2 cellular contexts compared by ENCODE assay signal in the genomic region with DNA sequence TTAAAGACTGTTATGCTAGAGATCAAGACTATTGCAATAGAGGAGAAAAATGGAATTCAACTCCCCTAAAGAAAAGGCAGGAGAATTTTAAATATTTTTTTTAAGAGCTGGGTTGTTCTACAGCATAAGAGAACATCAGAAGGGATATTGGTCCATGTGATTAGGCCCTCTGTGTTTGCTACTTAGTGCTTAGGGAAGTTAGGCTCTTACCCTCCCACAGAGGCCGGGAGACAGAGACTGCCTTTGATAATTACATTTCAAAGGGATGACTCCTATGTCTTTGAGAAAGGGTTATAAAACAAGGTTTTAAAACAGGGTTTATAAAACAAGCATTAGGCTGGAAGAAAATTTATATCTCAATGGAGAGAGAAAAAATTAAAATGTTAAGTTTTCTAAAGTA.
TF ChIP-seq lines count a peak whose summit lies in the region.

No MANE protein-coding gene starts in this region.

TF ChIP-seq in GM23338, 12 proteins besides CTCF, POLR2A, EP300 and RAD21 (continued from another document):
- TF ChIP-seq ZNF462 (CRISPR knock-in tag; IDR thresholded peaks at IDR 0.05) (no peak), EZH2phosphoT487 (IDR thresholded peaks at IDR 0.05; ENCODE audit: unreplicated experiment) (no peak), JUNB (IDR thresholded peaks at IDR 0.05; ENCODE audit: unreplicated experiment) (no peak), CREB1 (CRISPR knock-in tag; IDR thresholded peaks at IDR 0.05; ENCODE audit: low read depth) (no peak), EZH2 (IDR thresholded peaks at IDR 0.05; ENCODE audit: low read depth, unreplicated experiment) (no peak), ZNF331 (CRISPR knock-in tag; IDR thresholded peaks at IDR 0.05; ENCODE audit: low read depth) (no peak), POLR2AphosphoS5 (IDR thresholded peaks at IDR 0.05; ENCODE audit: low read depth) (no peak)
- TF ChIP-seq, protein P1, sequence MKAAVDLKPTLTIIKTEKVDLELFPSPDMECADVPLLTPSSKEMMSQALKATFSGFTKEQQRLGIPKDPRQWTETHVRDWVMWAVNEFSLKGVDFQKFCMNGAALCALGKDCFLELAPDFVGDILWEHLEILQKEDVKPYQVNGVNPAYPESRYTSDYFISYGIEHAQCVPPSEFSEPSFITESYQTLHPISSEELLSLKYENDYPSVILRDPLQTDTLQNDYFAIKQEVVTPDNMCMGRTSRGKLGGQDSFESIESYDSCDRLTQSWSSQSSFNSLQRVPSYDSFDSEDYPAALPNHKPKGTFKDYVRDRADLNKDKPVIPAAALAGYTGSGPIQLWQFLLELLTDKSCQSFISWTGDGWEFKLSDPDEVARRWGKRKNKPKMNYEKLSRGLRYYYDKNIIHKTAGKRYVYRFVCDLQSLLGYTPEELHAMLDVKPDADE (IDR thresholded peaks at IDR 0.05) = no peak

TF ChIP-seq in WTC11, 78 proteins besides CTCF, POLR2A, EP300 and RAD21 (continued from another document):
- TF ChIP-seq, protein P2, sequence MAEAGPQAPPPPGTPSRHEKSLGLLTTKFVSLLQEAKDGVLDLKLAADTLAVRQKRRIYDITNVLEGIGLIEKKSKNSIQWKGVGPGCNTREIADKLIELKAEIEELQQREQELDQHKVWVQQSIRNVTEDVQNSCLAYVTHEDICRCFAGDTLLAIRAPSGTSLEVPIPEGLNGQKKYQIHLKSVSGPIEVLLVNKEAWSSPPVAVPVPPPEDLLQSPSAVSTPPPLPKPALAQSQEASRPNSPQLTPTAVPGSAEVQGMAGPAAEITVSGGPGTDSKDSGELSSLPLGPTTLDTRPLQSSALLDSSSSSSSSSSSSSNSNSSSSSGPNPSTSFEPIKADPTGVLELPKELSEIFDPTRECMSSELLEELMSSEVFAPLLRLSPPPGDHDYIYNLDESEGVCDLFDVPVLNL (CRISPR knock-in tag; IDR thresholded peaks at IDR 0.05; ENCODE audit: borderline replicate concordance, low read depth) = no peak
- no peak for TF ChIP-seq ESRRA (CRISPR knock-in tag; IDR thresholded peaks at IDR 0.05; ENCODE audit: borderline replicate concordance)
